In genomic region chr11:2728663-2729332, GRCh38 we compare ENCODE assay signal across 1 cellular context.
TF ChIP-seq lines count a peak whose summit lies in the region.

No MANE protein-coding gene starts in this region.

TF ChIP-seq in HepG2, 621 proteins besides CTCF, POLR2A, EP300 and RAD21 (continued from another document and continues in another):
- peak; percentile 67 for TF ChIP-seq NFYB (CRISPR knock-in tag; IDR thresholded peaks at IDR 0.05)
- no peak for TF ChIP-seq RCOR2 (CRISPR knock-in tag; IDR thresholded peaks at IDR 0.05)
- TF ChIP-seq ZNF263 (CRISPR knock-in tag; IDR thresholded peaks at IDR 0.05): peak; percentile 85
- TF ChIP-seq ZNF124 (CRISPR knock-in tag; IDR thresholded peaks at IDR 0.05): no peak
- no peak for TF ChIP-seq BRF2 (CRISPR knock-in tag; IDR thresholded peaks at IDR 0.05)
- peak; percentile 95 for TF ChIP-seq HNF4A (CRISPR knock-in tag; IDR thresholded peaks at IDR 0.05)
- no peak for TF ChIP-seq ZNF3 (CRISPR knock-in tag; IDR thresholded peaks at IDR 0.05)
- TF ChIP-seq NAIF1 (CRISPR knock-in tag; IDR thresholded peaks at IDR 0.05; ENCODE audit: borderline replicate concordance): no peak
- TF ChIP-seq TCF7 (IDR thresholded peaks at IDR 0.05; ENCODE audit: low read depth): peak; percentile 60; the same call in 1 of the 2 replicates
- no peak for TF ChIP-seq ZNF235 (CRISPR knock-in tag; IDR thresholded peaks at IDR 0.05; ENCODE audit: borderline replicate concordance)
- TF ChIP-seq SMARCE1 (IDR thresholded peaks at IDR 0.05; ENCODE audit: borderline replicate concordance): no peak
- TF ChIP-seq, protein P1, sequence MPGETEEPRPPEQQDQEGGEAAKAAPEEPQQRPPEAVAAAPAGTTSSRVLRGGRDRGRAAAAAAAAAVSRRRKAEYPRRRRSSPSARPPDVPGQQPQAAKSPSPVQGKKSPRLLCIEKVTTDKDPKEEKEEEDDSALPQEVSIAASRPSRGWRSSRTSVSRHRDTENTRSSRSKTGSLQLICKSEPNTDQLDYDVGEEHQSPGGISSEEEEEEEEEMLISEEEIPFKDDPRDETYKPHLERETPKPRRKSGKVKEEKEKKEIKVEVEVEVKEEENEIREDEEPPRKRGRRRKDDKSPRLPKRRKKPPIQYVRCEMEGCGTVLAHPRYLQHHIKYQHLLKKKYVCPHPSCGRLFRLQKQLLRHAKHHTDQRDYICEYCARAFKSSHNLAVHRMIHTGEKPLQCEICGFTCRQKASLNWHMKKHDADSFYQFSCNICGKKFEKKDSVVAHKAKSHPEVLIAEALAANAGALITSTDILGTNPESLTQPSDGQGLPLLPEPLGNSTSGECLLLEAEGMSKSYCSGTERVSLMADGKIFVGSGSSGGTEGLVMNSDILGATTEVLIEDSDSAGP (CRISPR knock-in tag; IDR thresholded peaks at IDR 0.05; ENCODE audit: borderline replicate concordance): peak; percentile 84; the same call in 1 of the 2 replicates
- no peak for TF ChIP-seq TCF12 (IDR thresholded peaks at IDR 0.05)
- TF ChIP-seq TCF12 (CRISPR knock-in tag; IDR thresholded peaks at IDR 0.05): 0 out of 2 replicates have a peak, but pooled peaks have one; percentile 23
- TF ChIP-seq ZNF816 (CRISPR knock-in tag; IDR thresholded peaks at IDR 0.05; ENCODE audit: borderline replicate concordance): no peak
- TF ChIP-seq MTF2 (CRISPR knock-in tag; IDR thresholded peaks at IDR 0.05; ENCODE audit: borderline replicate concordance): 0 out of 2 replicates have a peak, but pooled peaks have one; percentile 31
- TF ChIP-seq NFIC (IDR thresholded peaks at IDR 0.05; ENCODE audit: low read length): no peak
- no peak for TF ChIP-seq ZNF256 (CRISPR knock-in tag; conservative IDR thresholded peaks at IDR 0.05)
- no peak for TF ChIP-seq ZNF12 (CRISPR knock-in tag; IDR thresholded peaks at IDR 0.05)
- TF ChIP-seq RFX5 (IDR thresholded peaks at IDR 0.05; ENCODE audit: low read depth, low read length): no peak
- TF ChIP-seq, protein P2, sequence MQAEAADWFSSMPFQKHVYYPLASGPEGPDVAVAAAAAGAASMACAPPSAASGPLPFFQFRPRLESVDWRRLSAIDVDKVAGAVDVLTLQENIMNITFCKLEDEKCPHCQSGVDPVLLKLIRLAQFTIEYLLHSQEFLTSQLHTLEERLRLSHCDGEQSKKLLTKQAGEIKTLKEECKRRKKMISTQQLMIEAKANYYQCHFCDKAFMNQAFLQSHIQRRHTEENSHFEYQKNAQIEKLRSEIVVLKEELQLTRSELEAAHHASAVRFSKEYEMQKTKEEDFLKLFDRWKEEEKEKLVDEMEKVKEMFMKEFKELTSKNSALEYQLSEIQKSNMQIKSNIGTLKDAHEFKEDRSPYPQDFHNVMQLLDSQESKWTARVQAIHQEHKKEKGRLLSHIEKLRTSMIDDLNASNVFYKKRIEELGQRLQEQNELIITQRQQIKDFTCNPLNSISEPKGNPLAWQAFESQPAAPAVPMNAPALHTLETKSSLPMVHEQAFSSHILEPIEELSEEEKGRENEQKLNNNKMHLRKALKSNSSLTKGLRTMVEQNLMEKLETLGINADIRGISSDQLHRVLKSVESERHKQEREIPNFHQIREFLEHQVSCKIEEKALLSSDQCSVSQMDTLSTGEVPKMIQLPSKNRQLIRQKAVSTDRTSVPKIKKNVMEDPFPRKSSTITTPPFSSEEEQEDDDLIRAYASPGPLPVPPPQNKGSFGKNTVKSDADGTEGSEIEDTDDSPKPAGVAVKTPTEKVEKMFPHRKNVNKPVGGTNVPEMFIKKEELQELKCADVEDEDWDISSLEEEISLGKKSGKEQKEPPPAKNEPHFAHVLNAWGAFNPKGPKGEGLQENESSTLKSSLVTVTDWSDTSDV (CRISPR knock-in tag; IDR thresholded peaks at IDR 0.05): no peak
- no peak for TF ChIP-seq HNRNPK (IDR thresholded peaks at IDR 0.05; ENCODE audit: low read depth, low read length, poor library complexity, severe bottlenecking)
- peak; percentile 37; the same call in 1 of the 2 replicates for TF ChIP-seq ELF1 (CRISPR knock-in tag; IDR thresholded peaks at IDR 0.05)
- TF ChIP-seq, protein P3, sequence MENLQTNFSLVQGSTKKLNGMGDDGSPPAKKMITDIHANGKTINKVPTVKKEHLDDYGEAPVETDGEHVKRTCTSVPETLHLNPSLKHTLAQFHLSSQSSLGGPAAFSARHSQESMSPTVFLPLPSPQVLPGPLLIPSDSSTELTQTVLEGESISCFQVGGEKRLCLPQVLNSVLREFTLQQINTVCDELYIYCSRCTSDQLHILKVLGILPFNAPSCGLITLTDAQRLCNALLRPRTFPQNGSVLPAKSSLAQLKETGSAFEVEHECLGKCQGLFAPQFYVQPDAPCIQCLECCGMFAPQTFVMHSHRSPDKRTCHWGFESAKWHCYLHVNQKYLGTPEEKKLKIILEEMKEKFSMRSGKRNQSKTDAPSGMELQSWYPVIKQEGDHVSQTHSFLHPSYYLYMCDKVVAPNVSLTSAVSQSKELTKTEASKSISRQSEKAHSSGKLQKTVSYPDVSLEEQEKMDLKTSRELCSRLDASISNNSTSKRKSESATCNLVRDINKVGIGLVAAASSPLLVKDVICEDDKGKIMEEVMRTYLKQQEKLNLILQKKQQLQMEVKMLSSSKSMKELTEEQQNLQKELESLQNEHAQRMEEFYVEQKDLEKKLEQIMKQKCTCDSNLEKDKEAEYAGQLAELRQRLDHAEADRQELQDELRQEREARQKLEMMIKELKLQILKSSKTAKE (CRISPR knock-in tag; IDR thresholded peaks at IDR 0.05; ENCODE audit: borderline replicate concordance): peak; percentile 66
- 0 out of 2 replicates have a peak, but pooled peaks have one; percentile 17 for TF ChIP-seq ZNF564 (CRISPR knock-in tag; IDR thresholded peaks at IDR 0.05)
- TF ChIP-seq, protein P4, sequence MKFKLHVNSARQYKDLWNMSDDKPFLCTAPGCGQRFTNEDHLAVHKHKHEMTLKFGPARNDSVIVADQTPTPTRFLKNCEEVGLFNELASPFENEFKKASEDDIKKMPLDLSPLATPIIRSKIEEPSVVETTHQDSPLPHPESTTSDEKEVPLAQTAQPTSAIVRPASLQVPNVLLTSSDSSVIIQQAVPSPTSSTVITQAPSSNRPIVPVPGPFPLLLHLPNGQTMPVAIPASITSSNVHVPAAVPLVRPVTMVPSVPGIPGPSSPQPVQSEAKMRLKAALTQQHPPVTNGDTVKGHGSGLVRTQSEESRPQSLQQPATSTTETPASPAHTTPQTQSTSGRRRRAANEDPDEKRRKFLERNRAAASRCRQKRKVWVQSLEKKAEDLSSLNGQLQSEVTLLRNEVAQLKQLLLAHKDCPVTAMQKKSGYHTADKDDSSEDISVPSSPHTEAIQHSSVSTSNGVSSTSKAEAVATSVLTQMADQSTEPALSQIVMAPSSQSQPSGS (CRISPR knock-in tag; IDR thresholded peaks at IDR 0.05): no peak
- TF ChIP-seq ZFP82 (CRISPR knock-in tag; IDR thresholded peaks at IDR 0.05; ENCODE audit: borderline replicate concordance): no peak
- no peak for TF ChIP-seq ZNF720 (CRISPR knock-in tag; IDR thresholded peaks at IDR 0.05)
- TF ChIP-seq ZNF7 (CRISPR knock-in tag; IDR thresholded peaks at IDR 0.05): no peak
- TF ChIP-seq SMAD9 (CRISPR knock-in tag; IDR thresholded peaks at IDR 0.05): 0 out of 2 replicates have a peak, but pooled peaks have one; percentile 61
- no peak for TF ChIP-seq GRHL1 (CRISPR knock-in tag; conservative IDR thresholded peaks at IDR 0.05)
- peak; percentile 91 for TF ChIP-seq GATAD2A (CRISPR knock-in tag; IDR thresholded peaks at IDR 0.05)
- no peak for TF ChIP-seq IRX3 (CRISPR knock-in tag; IDR thresholded peaks at IDR 0.05; ENCODE audit: borderline replicate concordance, low read depth)
- TF ChIP-seq HOXA5 (CRISPR knock-in tag; IDR thresholded peaks at IDR 0.05): peak; percentile 99
- TF ChIP-seq PHF5A (CRISPR knock-in tag; IDR thresholded peaks at IDR 0.05; ENCODE audit: low read depth, unreplicated experiment): no peak
- TF ChIP-seq, protein P5, sequence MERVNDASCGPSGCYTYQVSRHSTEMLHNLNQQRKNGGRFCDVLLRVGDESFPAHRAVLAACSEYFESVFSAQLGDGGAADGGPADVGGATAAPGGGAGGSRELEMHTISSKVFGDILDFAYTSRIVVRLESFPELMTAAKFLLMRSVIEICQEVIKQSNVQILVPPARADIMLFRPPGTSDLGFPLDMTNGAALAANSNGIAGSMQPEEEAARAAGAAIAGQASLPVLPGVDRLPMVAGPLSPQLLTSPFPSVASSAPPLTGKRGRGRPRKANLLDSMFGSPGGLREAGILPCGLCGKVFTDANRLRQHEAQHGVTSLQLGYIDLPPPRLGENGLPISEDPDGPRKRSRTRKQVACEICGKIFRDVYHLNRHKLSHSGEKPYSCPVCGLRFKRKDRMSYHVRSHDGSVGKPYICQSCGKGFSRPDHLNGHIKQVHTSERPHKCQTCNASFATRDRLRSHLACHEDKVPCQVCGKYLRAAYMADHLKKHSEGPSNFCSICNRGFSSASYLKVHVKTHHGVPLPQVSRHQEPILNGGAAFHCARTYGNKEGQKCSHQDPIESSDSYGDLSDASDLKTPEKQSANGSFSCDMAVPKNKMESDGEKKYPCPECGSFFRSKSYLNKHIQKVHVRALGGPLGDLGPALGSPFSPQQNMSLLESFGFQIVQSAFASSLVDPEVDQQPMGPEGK (CRISPR knock-in tag; IDR thresholded peaks at IDR 0.05): peak; percentile 92
- no peak for TF ChIP-seq EEA1 (CRISPR knock-in tag; IDR thresholded peaks at IDR 0.05; ENCODE audit: borderline replicate concordance)
- no peak for TF ChIP-seq ZNF878 (CRISPR knock-in tag; IDR thresholded peaks at IDR 0.05)
- no peak for TF ChIP-seq KDM5B (CRISPR knock-in tag; IDR thresholded peaks at IDR 0.05; ENCODE audit: borderline replicate concordance)
- no peak for TF ChIP-seq ZNF20 (CRISPR knock-in tag; IDR thresholded peaks at IDR 0.05)
- no peak for TF ChIP-seq HNRNPUL1 (IDR thresholded peaks at IDR 0.05; ENCODE audit: low read depth, low read length)
- peak; percentile 76 for TF ChIP-seq ZNF772 (CRISPR knock-in tag; IDR thresholded peaks at IDR 0.05)
- TF ChIP-seq CAMTA2 (CRISPR knock-in tag; IDR thresholded peaks at IDR 0.05; ENCODE audit: borderline replicate concordance): no peak
- TF ChIP-seq ZNF607 (CRISPR knock-in tag; IDR thresholded peaks at IDR 0.05; ENCODE audit: borderline replicate concordance): no peak
- TF ChIP-seq, protein P6, sequence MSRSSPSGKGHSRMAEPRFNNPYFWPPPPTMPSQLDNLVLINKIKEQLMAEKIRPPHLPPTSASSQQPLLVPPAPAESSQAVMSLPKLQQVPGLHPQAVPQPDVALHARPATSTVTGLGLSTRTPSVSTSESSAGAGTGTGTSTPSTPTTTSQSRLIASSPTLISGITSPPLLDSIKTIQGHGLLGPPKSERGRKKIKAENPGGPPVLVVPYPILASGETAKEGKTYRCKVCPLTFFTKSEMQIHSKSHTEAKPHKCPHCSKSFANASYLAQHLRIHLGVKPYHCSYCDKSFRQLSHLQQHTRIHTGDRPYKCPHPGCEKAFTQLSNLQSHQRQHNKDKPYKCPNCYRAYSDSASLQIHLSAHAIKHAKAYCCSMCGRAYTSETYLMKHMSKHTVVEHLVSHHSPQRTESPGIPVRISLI (CRISPR knock-in tag; IDR thresholded peaks at IDR 0.05; ENCODE audit: borderline replicate concordance): no peak
- no peak for TF ChIP-seq POLR2AphosphoS2 (IDR thresholded peaks at IDR 0.05; ENCODE audit: low read depth, low read length)
- peak; percentile 64; the same call in 1 of the 2 replicates for TF ChIP-seq SP4 (CRISPR knock-in tag; IDR thresholded peaks at IDR 0.05)
- no peak for TF ChIP-seq ZNF496 (CRISPR knock-in tag; IDR thresholded peaks at IDR 0.05; ENCODE audit: insufficient replicate concordance)
- TF ChIP-seq ZNF550 (CRISPR knock-in tag; IDR thresholded peaks at IDR 0.05; ENCODE audit: borderline replicate concordance): no peak
- peak; percentile 38; the same call in 1 of the 2 replicates for TF ChIP-seq ZMYM2 (CRISPR knock-in tag; IDR thresholded peaks at IDR 0.05)
- no peak for TF ChIP-seq ZNF562 (CRISPR knock-in tag; IDR thresholded peaks at IDR 0.05; ENCODE audit: borderline replicate concordance)
- peak; percentile 75; the same call in 1 of the 2 replicates for TF ChIP-seq REPIN1 (CRISPR knock-in tag; IDR thresholded peaks at IDR 0.05; ENCODE audit: borderline replicate concordance, low read depth)
- TF ChIP-seq CEBPZ (IDR thresholded peaks at IDR 0.05; ENCODE audit: low read length): no peak
- TF ChIP-seq HCFC1 (IDR thresholded peaks at IDR 0.05; ENCODE audit: low read depth, low read length): no peak
